In genomic region chr4:114378306-114378903, GRCh38 we compare ENCODE assay signal across 11 cellular contexts.
A peak's percentile ranks its signal among the peaks of the same experiment; 100 is the strongest.
DNase-seq lines count a peak whose midpoint lies in the region; ATAC-seq, FAIRE-seq and TF ChIP-seq lines count a peak whose summit lies in the region.
"Had no signal": no experiment of that assay in that cellular context is flagged by ENCODE, and none has a peak within 500 bp of the region (broad histone marks: within the 10 kb centered on the region; RNA-seq: fewer than 3 reads in every experiment).

No MANE protein-coding gene starts in this region.

- DNase-seq in AG09309 (ENCODE audit: low read depth) = peak; percentile 16
- peak; percentile 32 for DNase-seq in astrocyte of the cerebellum (ENCODE audit: low read depth)
- DNase-seq in effector memory CD8-positive, alpha-beta T cell = no peak
- DNase-seq in stimulated activated CD4-positive, alpha-beta T cell treated with anti-CD3 and anti-CD28 coated beads, Interleukin-2, amount 100 ng/mL, for 48 hours = no peak
- no peak for DNase-seq in NCI-H774 (lab: John Stamatoyannopoulos, UW)
- DNase-seq in CD4-positive, alpha-beta T cell = no peak
- DNase-seq: activated gamma-delta T cell treated with Interleukin-2 at 50 U/mL for 16 hours, right cardiac atrium had no signal

- no peaks in the 10 kb centered on the region for H3K36me3 Mint-ChIP-seq in effector memory CD8-positive, alpha-beta T cell (ENCODE audit: insufficient read depth)
- H3K36me3 Mint-ChIP-seq in CD4-positive, alpha-beta T cell (ENCODE audit: low read depth) = no peaks in the 10 kb centered on the region
- H3K36me3 Mint-ChIP-seq: IgD-negative memory B cell had no signal

- H3K9me3 Mint-ChIP-seq in effector memory CD8-positive, alpha-beta T cell = no peaks in the 10 kb centered on the region
- no peaks in the 10 kb centered on the region for H3K9me3 Mint-ChIP-seq in CD4-positive, alpha-beta T cell
- H3K9me3 Mint-ChIP-seq: IgD-negative memory B cell had no signal

- in situ Hi-C loops in astrocyte of the cerebellum (cut with HindIII; ENCODE audit: low sequenced_read_pairs) = loop anchor here (10.0 kb wide), 1 partner anchor 984 kb away; no protein-coding TSS in a partner anchor

- peaks cover 5% of the 10 kb centered on the region for H3K27me3 ChIP-seq in CD4-positive, alpha-beta T cell (ENCODE audit: control insufficient read depth, insufficient read depth, low read length)

- CTCF ChIA-PET in HEK293 (lab: Yijun Ruan, JAX) = interaction anchor here (0.7 to 1.8 kb wide), 8 partner anchors 22 to 1101 kb away, joined by 3 to 13 read pairs (median 4); no protein-coding TSS in a partner anchor
- CTCF ChIA-PET in CD4-positive, alpha-beta T cell (lab: Charles Lee) = interaction anchor here (0.6 to 1.0 kb wide), 2 partner anchors 928 to 983 kb away, joined by 3 to 5 read pairs; no protein-coding TSS in a partner anchor

- H3K27ac Mint-ChIP-seq in effector memory CD8-positive, alpha-beta T cell = no peak overlapping the region
- H3K27ac Mint-ChIP-seq in CD4-positive, alpha-beta T cell = no peak overlapping the region
- H3K27ac Mint-ChIP-seq: IgD-negative memory B cell had no signal

- H3K4me1 Mint-ChIP-seq in effector memory CD8-positive, alpha-beta T cell (ENCODE audit: low read depth in 2 of 2) = no peaks in the 10 kb centered on the region
- no peaks in the 10 kb centered on the region for H3K4me1 Mint-ChIP-seq in CD4-positive, alpha-beta T cell (ENCODE audit: low read depth)
- H3K4me1 Mint-ChIP-seq: IgD-negative memory B cell had no signal

- no peaks in the 10 kb centered on the region for H3K4me1 ChIP-seq in HEK293 (ENCODE audit: control insufficient read depth, insufficient read depth, low read length)

- intact Hi-C loops in CD4-positive, alpha-beta T cell (cut with DNase I, micrococcal nuclease) = no loop called here

- no peak for ATAC-seq in effector memory CD8-positive, alpha-beta T cell (replicated peaks)
- ATAC-seq in CD4-positive, alpha-beta T cell (ENCODE audit: poor library complexity) = no peak
- ATAC-seq: right cardiac atrium had no signal

- no peaks in the 10 kb centered on the region for H3K9me3 ChIP-seq in HEK293 (ENCODE audit: control insufficient read depth, insufficient read depth, low read depth, low read length)
- H3K9me3 ChIP-seq in CD4-positive, alpha-beta T cell (ENCODE audit: control insufficient read depth, low read length) = no peaks in the 10 kb centered on the region

- TF ChIP-seq CTCF in AG09309 (IDR thresholded peaks at IDR 0.05; ENCODE audit: control insufficient read depth, insufficient read depth, low read depth, low read length, missing control alignments) (peak; percentile 72), HEK293 (tag by site-specific recombination; IDR thresholded peaks at IDR 0.05) (no peak), astrocyte of the cerebellum (IDR thresholded peaks at IDR 0.05; ENCODE audit: low read depth, low read length, missing control alignments) (peak; percentile 69)
- TF ChIP-seq CTCF in CD4-positive, alpha-beta T cell (IDR thresholded peaks at IDR 0.05) = no peak

- peaks cover 1 to 8% of the 10 kb centered on the region in 2 donors for H3K27me3 Mint-ChIP-seq in effector memory CD8-positive, alpha-beta T cell
- peaks cover 6% of the 10 kb centered on the region for H3K27me3 Mint-ChIP-seq in CD4-positive, alpha-beta T cell

- POLR2A ChIA-PET in HEK293 (lab: Yijun Ruan, JAX) = no interaction called here
- POLR2A ChIA-PET in CD4-positive, alpha-beta T cell (lab: Charles Lee) = no interaction called here

- peak; percentile 55 for FAIRE-seq in islet of Langerhans (lab: Jason Lieb, UNC)

- H3K4me3 ChIP-seq in AG09309 (ENCODE audit: control insufficient read depth, low read depth, low read length) (no peak overlapping the region), HEK293 (ENCODE audit: low read depth, low read length) (no peak overlapping the region), astrocyte of the cerebellum (ENCODE audit: low read depth, low read length) (no peak overlapping the region)

- H3K4me3 Mint-ChIP-seq in effector memory CD8-positive, alpha-beta T cell = no peak overlapping the region
- H3K4me3 Mint-ChIP-seq in CD4-positive, alpha-beta T cell = no peak overlapping the region
- H3K4me3 Mint-ChIP-seq: IgD-negative memory B cell had no signal

- H3K27ac ChIP-seq in HEK293 (ENCODE audit: extremely low read depth, low read depth, low read length) = no peak overlapping the region
- no peak overlapping the region for H3K27ac ChIP-seq in CD4-positive, alpha-beta T cell (ENCODE audit: low read depth, low read length)

- no peaks in the 10 kb centered on the region for H3K36me3 ChIP-seq in HEK293 (ENCODE audit: control insufficient read depth in 2 of 2, insufficient read depth in 1 of 2, low read length in 2 of 2)

TF ChIP-seq in HEK293, 187 proteins besides CTCF, POLR2A, EP300 and RAD21:
- TF ChIP-seq MZF1 (tag by site-specific recombination; IDR thresholded peaks at IDR 0.05; ENCODE audit: borderline replicate concordance) (no peak), RBAK (tag by site-specific recombination; IDR thresholded peaks at IDR 0.05) (no peak), ZNF549 (tag by site-specific recombination; IDR thresholded peaks at IDR 0.05) (0 out of 2 replicates have a peak, but pooled peaks have one; percentile 12), ZNF335 (tag by site-specific recombination; conservative IDR thresholded peaks at IDR 0.05) (peak; percentile 33; the same call in 1 of the 2 replicates), ZFP37 (tag by site-specific recombination; IDR thresholded peaks at IDR 0.05) (no peak), ZNF654 (tag by site-specific recombination; IDR thresholded peaks at IDR 0.05; ENCODE audit: low read depth) (peak; percentile 31), ZNF292 (tag by site-specific recombination; IDR thresholded peaks at IDR 0.05; ENCODE audit: borderline replicate concordance, low read depth) (no peak), EGR2 (tag by site-specific recombination; IDR thresholded peaks at IDR 0.05; ENCODE audit: low read depth) (no peak)

Comparison
In these comparisons a context has a peak if more than half of its experiments do, and no peak if none do; other contexts are left out.
1. DNase-seq: peak in AG09309 (single experiment) and astrocyte of the cerebellum (single experiment); none in effector memory CD8-positive, alpha-beta T cell (0 of 3), stimulated activated CD4-positive, alpha-beta T cell treated with anti-CD3 and anti-CD28 coated beads, Interleukin-2, amount 100 ng/mL, for 48 hours (0 of 2), NCI-H774 (single experiment) and CD4-positive, alpha-beta T cell (0 of 10).
2. CTCF ChIP-seq: peak in AG09309 (single experiment) and astrocyte of the cerebellum (single experiment); none in HEK293 (single experiment) and CD4-positive, alpha-beta T cell (single experiment).